8 cellular contexts compared by ENCODE assay signal in the genomic region with DNA sequence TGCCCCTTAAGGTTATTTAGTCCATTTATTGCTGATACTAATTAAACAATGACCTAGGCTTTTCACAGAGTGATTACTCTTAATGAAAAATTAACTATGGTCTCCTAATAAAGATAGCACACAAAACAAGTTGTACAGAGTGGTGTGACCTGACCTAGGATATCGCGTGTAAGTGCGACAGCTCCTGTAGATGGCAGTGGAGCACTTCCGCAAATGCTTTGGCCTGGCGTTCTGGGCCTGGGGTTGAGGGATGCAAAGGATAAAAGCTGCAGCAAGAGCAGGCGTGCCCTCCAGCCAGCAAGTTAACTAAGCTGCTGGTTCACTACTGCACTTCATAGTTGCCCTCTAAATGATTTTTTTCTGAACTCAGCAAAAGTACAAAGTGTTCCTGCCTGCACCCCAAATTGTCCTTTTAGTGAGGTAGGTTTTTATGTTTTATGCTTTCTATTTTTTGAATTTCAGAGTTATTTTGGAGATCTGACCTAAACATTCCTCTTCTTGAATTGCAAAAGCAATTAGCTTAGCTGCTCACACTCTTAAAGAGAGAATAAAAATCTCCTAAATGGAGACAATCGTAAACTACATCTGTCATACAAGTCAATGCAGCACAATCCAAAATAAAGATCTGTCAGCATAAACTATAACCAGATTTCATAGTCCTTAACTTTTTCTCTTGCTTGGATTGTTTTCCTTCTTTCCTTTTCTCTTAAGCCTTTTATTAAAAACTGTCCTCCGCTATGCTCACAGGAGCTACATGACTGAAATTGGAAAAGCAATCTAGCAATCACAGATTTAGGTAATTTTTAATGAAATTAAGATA.
A peak's percentile ranks its signal among the peaks of the same experiment; 100 is the strongest.
DNase-seq lines count a peak whose midpoint lies in the region; ATAC-seq lines count a peak whose summit lies in the region.

No MANE protein-coding gene starts in this region.

- peak; percentile 73 for ATAC-seq in GM18499 (IDR thresholded peaks at IDR 0.05; ENCODE audit: insufficient read depth, unreplicated experiment)
- ATAC-seq in HG03460 (IDR thresholded peaks at IDR 0.05; ENCODE audit: unreplicated experiment) = peak; percentile 81
- ATAC-seq in right cardiac atrium = peak; percentile 94 to 95
- ATAC-seq in sciatic nerve = peak; percentile 96

- no peaks in the 10 kb centered on the region for H3K4me1 ChIP-seq in right cardiac atrium (ENCODE audit: control insufficient read depth, insufficient read depth, low read length)
- H3K4me1 ChIP-seq in effector memory CD4-positive, alpha-beta T cell (ENCODE audit: control insufficient read depth, insufficient read depth, low read length, poor library complexity, severe bottlenecking) = no peaks in the 10 kb centered on the region

- no peak overlapping the region for H3K27ac ChIP-seq in right cardiac atrium (ENCODE audit: low read length)
- no peak overlapping the region for H3K27ac ChIP-seq in effector memory CD4-positive, alpha-beta T cell (ENCODE audit: insufficient read depth, low read length, poor library complexity, severe bottlenecking)

- 29% methylated on average over 8 of the region's 8 CpGs for WGBS in right cardiac atrium

- H3K36me3 ChIP-seq in effector memory CD4-positive, alpha-beta T cell (ENCODE audit: control insufficient read depth, insufficient read depth, low read length) = no peaks in the 10 kb centered on the region

- intact Hi-C loops in right cardiac atrium (cut with DNase I) (loop anchor here in 2 of 4 donors (5.0 to 10.0 kb wide), 2 partner anchors 612 to 614 kb away; no protein-coding TSS in a partner anchor), sciatic nerve (cut with DNase I) (loop anchor here (5.0 kb wide), 1 partner anchor 193 kb away; no protein-coding TSS in a partner anchor)

- H3K9me3 ChIP-seq in right cardiac atrium (ENCODE audit: control insufficient read depth, low read length) = no peaks in the 10 kb centered on the region
- no peaks in the 10 kb centered on the region for H3K9me3 ChIP-seq in effector memory CD4-positive, alpha-beta T cell (ENCODE audit: control insufficient read depth, low read length)

- H3K4me3 ChIP-seq in right cardiac atrium (ENCODE audit: low read length) = no peak overlapping the region
- H3K4me3 ChIP-seq in effector memory CD4-positive, alpha-beta T cell (ENCODE audit: insufficient read depth, low read depth, low read length, poor library complexity, severe bottlenecking) = no peak overlapping the region

- no peaks in the 10 kb centered on the region for H3K27me3 ChIP-seq in right cardiac atrium (ENCODE audit: control insufficient read depth, insufficient read depth)
- no peaks in the 10 kb centered on the region for H3K27me3 ChIP-seq in effector memory CD4-positive, alpha-beta T cell (replicated peaks; ENCODE audit: control insufficient read depth, insufficient read depth, low read length, poor library complexity, severe bottlenecking)

- DNase-seq in AG08395 (ENCODE audit: low spot score) (peak; percentile 65), NCI-H524 treated with DMSO at 0.1 percent for 48 hours (lab: John Stamatoyannopoulos, UW) (peak; percentile 28), amniotic epithelial cell (ENCODE audit: low read depth) (peak; percentile 87), right cardiac atrium (peak; percentile 71 to 84 (median 74)), sciatic nerve (ENCODE audit: low spot score) (peak; percentile 81)
- no peak for DNase-seq in effector memory CD4-positive, alpha-beta T cell

Comparison
In these comparisons a context has a peak if more than half of its experiments do, and no peak if none do; other contexts are left out.
1. DNase-seq: peak in AG08395 (single experiment), NCI-H524 treated with DMSO at 0.1 percent for 48 hours (single experiment), amniotic epithelial cell (single experiment), right cardiac atrium (3 of 3) and sciatic nerve (single experiment); none in effector memory CD4-positive, alpha-beta T cell (0 of 3).
2. Peak in every context shown above with its lines, with median percentiles within 50 percentile points of each other: ATAC-seq.